ENCODE assay signal across 3 cellular contexts in genomic region chr19:16164222-16164890, GRCh38.
TF ChIP-seq lines count a peak whose summit lies in the region.

No MANE protein-coding gene starts in this region.

TF ChIP-seq in IMR-90, 13 proteins besides CTCF, POLR2A, EP300 and RAD21:
- TF ChIP-seq RFX5 (IDR thresholded peaks at IDR 0.05; ENCODE audit: low read depth, low read length) = no peak
- no peak for TF ChIP-seq MXI1 (IDR thresholded peaks at IDR 0.05; ENCODE audit: borderline replicate concordance, low read depth, low read length)
- TF ChIP-seq CHD1 (IDR thresholded peaks at IDR 0.05; ENCODE audit: low read depth, low read length) = no peak
- TF ChIP-seq FOS (IDR thresholded peaks at IDR 0.05; ENCODE audit: low read depth, low read length) = no peak
- TF ChIP-seq NFE2L2 (IDR thresholded peaks at IDR 0.05; ENCODE audit: low read depth, low read length) = no peak
- TF ChIP-seq BHLHE40 (IDR thresholded peaks at IDR 0.05; ENCODE audit: low read depth, low read length) = no peak
- TF ChIP-seq ELK1 (IDR thresholded peaks at IDR 0.05; ENCODE audit: borderline replicate concordance, low read depth, low read length) = no peak
- TF ChIP-seq RCOR1 (IDR thresholded peaks at IDR 0.05; ENCODE audit: insufficient replicate concordance, low read length) = no peak
- no peak for TF ChIP-seq MAFK (IDR thresholded peaks at IDR 0.05; ENCODE audit: low read depth, low read length)
- no peak for TF ChIP-seq USF2 (IDR thresholded peaks at IDR 0.05; ENCODE audit: low read depth, low read length)
- no peak for TF ChIP-seq CEBPB (IDR thresholded peaks at IDR 0.05; ENCODE audit: low read depth, low read length)
- TF ChIP-seq SMC3 (IDR thresholded peaks at IDR 0.05; ENCODE audit: low read depth, low read length) = no peak

TF ChIP-seq in K562, 482 proteins besides CTCF, POLR2A, EP300 and RAD21:
- TF ChIP-seq UBTF (IDR thresholded peaks at IDR 0.05; ENCODE audit: borderline replicate concordance in 1 of 2, low read depth in 2 of 2, low read length in 2 of 2) (no peak), ADNP (tag; IDR thresholded peaks at IDR 0.05) (0 out of 2 replicates have a peak, but pooled peaks have one; percentile 23), ESRRA (IDR thresholded peaks at IDR 0.05; ENCODE audit: borderline replicate concordance, low read depth) (0 out of 2 replicates have a peak, but pooled peaks have one; percentile 24), KDM1A (IDR thresholded peaks at IDR 0.05) (0 out of 4 replicates have a peak, but pooled peaks of 1 of the 2 experiments have one; percentile 16), RBM25 (IDR thresholded peaks at IDR 0.05; ENCODE audit: low read depth, low read length, severe bottlenecking) (peak; percentile 51), TEAD2 (tag; IDR thresholded peaks at IDR 0.05) (no peak)

TF ChIP-seq in liver, 16 proteins besides CTCF, POLR2A, EP300 and RAD21:
- TF ChIP-seq SP1 (IDR thresholded peaks at IDR 0.05) (peak; percentile 98), HNF4G (IDR thresholded peaks at IDR 0.05) (peak; percentile 95), FOXA1 (IDR thresholded peaks at IDR 0.05) (peak; percentile 25), GABPA (IDR thresholded peaks at IDR 0.05 in 1 of 2, conservative IDR thresholded peaks at IDR 0.05 in 1 of 2) (peak in 1 of 2 donors; percentile 18), MAX (IDR thresholded peaks at IDR 0.05) (no peak), JUND (IDR thresholded peaks at IDR 0.05) (peak; percentile 24 to 57), TAF1 (conservative IDR thresholded peaks at IDR 0.05) (no peak), REST (IDR thresholded peaks at IDR 0.05) (peak; percentile 82), RXRA (IDR thresholded peaks at IDR 0.05) (peak; percentile 81), ATF3 (IDR thresholded peaks at IDR 0.05) (no peak), YY1 (IDR thresholded peaks at IDR 0.05) (peak; percentile 46), FOXA2 (IDR thresholded peaks at IDR 0.05) (peak; percentile 25), EGR1 (IDR thresholded peaks at IDR 0.05; ENCODE audit: low read depth in 2 of 2) (peak in 1 of 2 donors; percentile 30), NR2F2 (IDR thresholded peaks at IDR 0.05) (peak; percentile 15), HNF4A (conservative IDR thresholded peaks at IDR 0.05) (peak; percentile 98 to 99), ZBTB33 (IDR thresholded peaks at IDR 0.05) (no peak)
